25 cellular contexts compared by ENCODE assay signal in genomic region chr5:6885581-6885980, GRCh38.
DNase-seq lines count a peak whose midpoint lies in the region; ATAC-seq and TF ChIP-seq lines count a peak whose summit lies in the region.
"Had no signal": no experiment of that assay in that cellular context is flagged by ENCODE, and none has a peak within 500 bp of the region (broad histone marks: within the 10 kb centered on the region; RNA-seq: fewer than 3 reads in every experiment).

No MANE protein-coding gene starts in this region.

- no peak overlapping the region for H3K27ac ChIP-seq in esophagus muscularis mucosa (replicated peaks in 1 of 4)
- no peak overlapping the region for H3K27ac ChIP-seq in trophoblast cell (ENCODE audit: low read depth, low read length)
- no peak overlapping the region for H3K27ac ChIP-seq in aorta (ENCODE audit: low read depth in 1 of 2, low read length in 2 of 2)
- H3K27ac ChIP-seq: BLaER1 had no signal

- no peak overlapping the region for H2AFZ ChIP-seq in trophoblast cell (ENCODE audit: insufficient read depth, low read length, poor library complexity)

- TF ChIP-seq CTCF in NB4 (IDR thresholded peaks at IDR 0.05; ENCODE audit: low read depth, low read length) (no peak), esophagus muscularis mucosa (IDR thresholded peaks at IDR 0.05) (no peak), chondrocyte (IDR thresholded peaks at IDR 0.05) (no peak)

- H3K9ac ChIP-seq in trophoblast cell (ENCODE audit: low read length), result peak overlapping the region; percentile 25
- H3K9ac ChIP-seq: BLaER1 had no signal

- no peak overlapping the region for H3K4me2 ChIP-seq in trophoblast cell (ENCODE audit: low read length)
- H3K4me2 ChIP-seq: BLaER1 had no signal

- H3K36me3 Mint-ChIP-seq in chondrocyte (ENCODE audit: low read depth), result no peaks in the 10 kb centered on the region
- H3K36me3 Mint-ChIP-seq: CD14-positive monocyte had no signal

- no peaks in the 10 kb centered on the region for H3K27me3 ChIP-seq in esophagus muscularis mucosa
- H3K27me3 ChIP-seq in trophoblast cell (ENCODE audit: insufficient read depth, low read length), result no peaks in the 10 kb centered on the region
- H3K27me3 ChIP-seq in aorta (ENCODE audit: control insufficient read depth in 1 of 2, insufficient read depth in 2 of 2, low read length in 1 of 2), result no peaks in the 10 kb centered on the region
- H3K27me3 ChIP-seq: BE2C, BLaER1 had no signal

- no peak overlapping the region for H3K23ac ChIP-seq in trophoblast cell (ENCODE audit: low read length)

- H3K4me3 ChIP-seq in NB4 (ENCODE audit: low read depth, low read length) (no peak overlapping the region), esophagus muscularis mucosa (no peak overlapping the region), trophoblast cell (ENCODE audit: low read depth, low read length) (no peak overlapping the region), aorta (ENCODE audit: low read length in 2 of 2) (no peak overlapping the region)
- H3K4me3 ChIP-seq: BLaER1, GM12878 had no signal

- no peak overlapping the region for H4K8ac ChIP-seq in trophoblast cell (ENCODE audit: low read depth, low read length)

- no peak overlapping the region for H3K4me3 Mint-ChIP-seq in chondrocyte (ENCODE audit: unreplicated experiment)
- H3K4me3 Mint-ChIP-seq: CD14-positive monocyte; CD4-positive, alpha-beta memory T cell; CD8-positive, alpha-beta memory T cell had no signal

- no peak overlapping the region for H3K14ac ChIP-seq in trophoblast cell (ENCODE audit: low read length)

- H2AK5ac ChIP-seq in trophoblast cell (ENCODE audit: low read length), result no peak overlapping the region

- no peak overlapping the region for H2BK12ac ChIP-seq in trophoblast cell (ENCODE audit: low read length)

- peaks cover 0 to 23% (median 15%) of the 10 kb centered on the region in 4 donors for H3K9me3 ChIP-seq in esophagus muscularis mucosa
- peaks cover 13% of the 10 kb centered on the region for H3K9me3 ChIP-seq in trophoblast cell (ENCODE audit: insufficient read depth, low read depth, low read length)
- peaks cover 11% of the 10 kb centered on the region for H3K9me3 ChIP-seq in aorta (ENCODE audit: control insufficient read depth, low read length)
- H3K9me3 ChIP-seq: BE2C had no signal

- no peaks in the 10 kb centered on the region for H3K79me1 ChIP-seq in trophoblast cell (ENCODE audit: low read length)

- no peaks in the 10 kb centered on the region for H3K4me1 Mint-ChIP-seq in chondrocyte (ENCODE audit: low read depth)
- H3K4me1 Mint-ChIP-seq: CD8-positive, alpha-beta memory T cell had no signal

- no peaks in the 10 kb centered on the region for H3K79me2 ChIP-seq in trophoblast cell (ENCODE audit: control insufficient read depth, insufficient read depth, low read length, poor library complexity)

- no peak overlapping the region for H4K91ac ChIP-seq in trophoblast cell (ENCODE audit: low read depth, low read length)

- H3K18ac ChIP-seq in trophoblast cell (ENCODE audit: low read length), result no peak overlapping the region

- H3K4ac ChIP-seq in trophoblast cell (ENCODE audit: low read depth, low read length), result no peak overlapping the region

- no peak for ATAC-seq in aorta (ENCODE audit: low FRiP score)
- ATAC-seq: GM12878 had no signal

- TF ChIP-seq EP300 in esophagus muscularis mucosa (IDR thresholded peaks at IDR 0.05), result no peak

- no peak overlapping the region for H3K27ac Mint-ChIP-seq in chondrocyte (ENCODE audit: unreplicated experiment)
- H3K27ac Mint-ChIP-seq: CD14-positive monocyte; CD4-positive, CD25-positive, alpha-beta regulatory T cell had no signal

- H3K4me1 ChIP-seq in esophagus muscularis mucosa (no peaks in the 10 kb centered on the region), trophoblast cell (ENCODE audit: control insufficient read depth in 1 of 2, insufficient read depth in 2 of 2, low read length in 2 of 2) (no peaks in the 10 kb centered on the region), aorta (ENCODE audit: control insufficient read depth in 1 of 2, insufficient read depth in 2 of 2, low read length in 2 of 2) (no peaks in the 10 kb centered on the region)
- H3K4me1 ChIP-seq: BE2C, BLaER1 had no signal

- peak; percentile 15 for DNase-seq in NB4 (ENCODE audit: low read depth)
- peak; percentile 78 for DNase-seq in esophagus muscularis mucosa (ENCODE audit: extremely low spot score)
- no peak for DNase-seq in trophoblast cell
- DNase-seq in chondrocyte (ENCODE audit: low spot score), result no peak
- DNase-seq in aorta, result no peak
- DNase-seq in KBM-7, result no peak
- DNase-seq in NCI-H1417 treated with DMSO at 0.1 percent for 48 hours (lab: John Stamatoyannopoulos, UW), result no peak
- DNase-seq: 8988T; ACHN; BE2C; C1 segment of cervical spinal cord; CD4-positive, alpha-beta memory T cell; CD4-positive, CD25-positive, alpha-beta regulatory T cell; CD8-positive, alpha-beta memory T cell; COR-L47; DMS 273 treated with DMSO at 0.1 percent for 48 hours; DMS153; DMS53; DMS79; DND-41; EL; GDM1 had no signal

- H4K12ac ChIP-seq in trophoblast cell (ENCODE audit: low read depth, low read length), result no peak overlapping the region

- no peak for TF ChIP-seq POLR2A in NB4 (IDR thresholded peaks at IDR 0.05; ENCODE audit: extremely low read depth, insufficient read length)
- TF ChIP-seq POLR2A in esophagus muscularis mucosa (IDR thresholded peaks at IDR 0.05; ENCODE audit: low read depth), result no peak

- intact Hi-C loops in esophagus muscularis mucosa (cut with DNase I), result no loop called here
- intact Hi-C loops in aorta (cut with DNase I), result no loop called here

- H3K9me3 Mint-ChIP-seq in chondrocyte (ENCODE audit: low read depth), result peaks cover 32% of the 10 kb centered on the region

- H3K27me3 Mint-ChIP-seq in chondrocyte (ENCODE audit: low read depth), result no peaks in the 10 kb centered on the region
- H3K27me3 Mint-ChIP-seq: CD4-positive, CD25-positive, alpha-beta regulatory T cell; CD8-positive, alpha-beta memory T cell had no signal

- WGBS in esophagus muscularis mucosa, result 86% methylated on average over 2 of the region's 2 CpGs
- WGBS in trophoblast cell (ENCODE audit: extremely low coverage, insufficient coverage, insufficient read length), result no CpG with 5 or more reads among the region's 2 CpGs
- WGBS in aorta, 2 donors, result 71 to 84% methylated on average over 2 of the region's 2 CpGs

- no peak overlapping the region for H2BK120ac ChIP-seq in trophoblast cell (ENCODE audit: insufficient read depth, low read length, poor library complexity)

- H2BK5ac ChIP-seq in trophoblast cell (ENCODE audit: low read depth, low read length, poor library complexity), result no peak overlapping the region

- H3K36me3 ChIP-seq in esophagus muscularis mucosa (no peaks in the 10 kb centered on the region), trophoblast cell (ENCODE audit: control insufficient read depth in 1 of 2, insufficient read depth in 2 of 2, low read length in 2 of 2) (no peaks in the 10 kb centered on the region), aorta (ENCODE audit: control insufficient read depth in 1 of 2, insufficient read depth in 2 of 2, low read length in 1 of 2) (no peaks in the 10 kb centered on the region)
- H3K36me3 ChIP-seq: BE2C, BLaER1 had no signal

- in situ Hi-C loops in KBM-7 (cut with MboI; ENCODE audit: low pct_unique_long_range_greater_than_20kb, low sequenced_read_pairs), result no loop called here

Comparison
In these comparisons a context has a peak if more than half of its experiments do, and no peak if none do; other contexts are left out.
1. DNase-seq: peak in NB4 (single experiment) and esophagus muscularis mucosa (single experiment); none in trophoblast cell (0 of 2), chondrocyte (single experiment), aorta (0 of 2), KBM-7 (single experiment) and NCI-H1417 treated with DMSO at 0.1 percent for 48 hours (single experiment).